ENCODE assay signal across 10 cellular contexts in genomic region chr15:63509933-63510547, GRCh38. TPM values are rescaled to one million over a fixed set of nuclear protein-coding genes. Genes with fewer than 3 reads are reported as not detected.
DNase-seq lines count a peak whose midpoint lies in the region; ATAC-seq, FAIRE-seq and TF ChIP-seq lines count a peak whose summit lies in the region.
"Had no signal": no experiment of that assay in that cellular context is flagged by ENCODE, and none has a peak within 500 bp of the region (broad histone marks: within the 10 kb centered on the region; RNA-seq: fewer than 3 reads in every experiment).

No MANE protein-coding gene starts in this region.

- peak; percentile 37 to 47 for ATAC-seq in activated CD4-positive, CD25-positive, alpha-beta regulatory T cell treated with anti-CD3 and anti-CD28 coated beads, Interleukin-2, amount 50 U/mL, for 24 hours
- ATAC-seq in stimulated activated naive CD8-positive, alpha-beta T cell treated with anti-CD3 and anti-CD28 coated beads, Interleukin-15, Interleukin-2, amounts not matched to agents 100 U/mL and 50 U/mL, for 24 hours, result peak; percentile 47
- no peak for ATAC-seq in HG03432 (IDR thresholded peaks at IDR 0.05; ENCODE audit: unreplicated experiment)

- H3K27ac ChIP-seq in kidney (ENCODE audit: low read depth in 2 of 2, low read length in 2 of 2), result no peak overlapping the region

- FAIRE-seq in kidney (lab: Jason Lieb, UNC), result no peak

- no peak for TF ChIP-seq CTCF in fibroblast of mammary gland (conservative IDR thresholded peaks at IDR 0.05; ENCODE audit: control insufficient read depth, insufficient read depth, low read depth, low read length)
- TF ChIP-seq CTCF in kidney (IDR thresholded peaks at IDR 0.05; ENCODE audit: borderline replicate concordance, extremely low read depth, insufficient read depth), result no peak

- no peak for DNase-seq in activated CD4-positive, CD25-positive, alpha-beta regulatory T cell (lab: John Stamatoyannopoulos, UW)
- no peak for DNase-seq in activated CD4-positive, alpha-beta memory T cell treated with anti-CD3 and anti-CD28 coated beads, Interleukin-2, amount 10 ng/mL, durations not matched to agents 7 days and 5 days
- DNase-seq in fibroblast of mammary gland (ENCODE audit: low read depth) (peak; percentile 86), kidney (no peak)
- DNase-seq in stimulated activated naive CD8-positive, alpha-beta T cell treated with anti-CD3 and anti-CD28 coated beads, Interleukin-15, Interleukin-2, amounts not matched to agents 100 U/mL and 50 U/mL, for 24 hours, result no peak
- DNase-seq in NK-92 treated with Interleukin-12 subunit alpha and Interleukin-12 subunit beta, amount 100 ng/mL, for 24 hours (lab: John Stamatoyannopoulos, UW), result no peak
- DNase-seq: heart left ventricle, NCI-H446 had no signal

- H3K9me3 Mint-ChIP-seq in activated CD4-positive, alpha-beta memory T cell treated with anti-CD3 and anti-CD28 coated beads, Interleukin-2, amount 10 ng/mL, durations not matched to agents 7 days and 5 days, result no peaks in the 10 kb centered on the region

- no peaks in the 10 kb centered on the region for H3K9me3 ChIP-seq in kidney (ENCODE audit: control insufficient read depth in 1 of 2, low read length in 2 of 2)
- H3K9me3 ChIP-seq: heart left ventricle had no signal

- no peaks in the 10 kb centered on the region for H3K27me3 Mint-ChIP-seq in activated CD4-positive, alpha-beta memory T cell treated with anti-CD3 and anti-CD28 coated beads, Interleukin-2, amount 10 ng/mL, durations not matched to agents 7 days and 5 days

- CTCF ChIA-PET in activated CD4-positive, alpha-beta memory T cell treated with anti-CD3 and anti-CD28 coated beads, Interleukin-2, amount 10 ng/mL, durations not matched to agents 7 days and 5 days (lab: Charles Lee), result interaction anchor here (1.2 to 3.1 kb wide), 7 partner anchors 11 to 90 kb away, joined by 3 to 26 read pairs (median 4); no protein-coding TSS in a partner anchor

- H3K36me3 ChIP-seq in kidney (ENCODE audit: control insufficient read depth in 1 of 2, insufficient read depth in 2 of 2, low read length in 2 of 2), result no peaks in the 10 kb centered on the region
- H3K36me3 ChIP-seq: heart left ventricle had no signal

- POLR2A ChIA-PET in activated CD4-positive, alpha-beta memory T cell treated with anti-CD3 and anti-CD28 coated beads, Interleukin-2, amount 10 ng/mL, durations not matched to agents 7 days and 5 days (lab: Charles Lee), result interaction anchor here (0.8 to 1.5 kb wide), 7 partner anchors 9 to 91 kb away, joined by 3 to 6 read pairs (median 4); no protein-coding TSS in a partner anchor

- peaks cover 6% of the 10 kb centered on the region for H3K36me3 Mint-ChIP-seq in activated CD4-positive, alpha-beta memory T cell treated with anti-CD3 and anti-CD28 coated beads, Interleukin-2, amount 10 ng/mL, durations not matched to agents 7 days and 5 days (ENCODE audit: low read depth)

- H3K27ac Mint-ChIP-seq in activated CD4-positive, alpha-beta memory T cell treated with anti-CD3 and anti-CD28 coated beads, Interleukin-2, amount 10 ng/mL, durations not matched to agents 7 days and 5 days, result peak overlapping the region; percentile 4

- peaks cover 13% of the 10 kb centered on the region in 2 donors for H3K4me1 ChIP-seq in kidney (ENCODE audit: control insufficient read depth in 1 of 2, insufficient read depth in 1 of 2, low read depth in 1 of 2, low read length in 2 of 2)

- peak overlapping the region in 1 of 2 donors; percentile 13 for H3K9ac ChIP-seq in kidney (ENCODE audit: low read length in 2 of 2)

- H3K4me3 Mint-ChIP-seq in activated CD4-positive, alpha-beta memory T cell treated with anti-CD3 and anti-CD28 coated beads, Interleukin-2, amount 10 ng/mL, durations not matched to agents 7 days and 5 days, result no peak overlapping the region

- intact Hi-C loops in kidney (cut with DNase I), result no loop called here

- peak overlapping the region; percentile 23 for H3K4me3 ChIP-seq in fibroblast of mammary gland (ENCODE audit: control insufficient read depth, low read depth, low read length)
- H3K4me3 ChIP-seq in kidney (ENCODE audit: low read length in 2 of 2), result no peak overlapping the region
- H3K4me3 ChIP-seq: heart left ventricle had no signal

- peaks cover 80% of the 10 kb centered on the region for H3K4me1 Mint-ChIP-seq in activated CD4-positive, alpha-beta memory T cell treated with anti-CD3 and anti-CD28 coated beads, Interleukin-2, amount 10 ng/mL, durations not matched to agents 7 days and 5 days

RNA-seq across cellular contexts. Expression of gene USP3, which starts 5.6 kb away (rescaled TPM):
- 10 to 100 TPM; 67.9 to 68.7 TPM for total RNA-seq in activated CD4-positive, alpha-beta memory T cell treated with anti-CD3 and anti-CD28 coated beads, Interleukin-2, amount 10 ng/mL, durations not matched to agents 7 days and 5 days
- total RNA-seq in kidney, result 72.5 TPM
- 25.2 TPM for polyA plus RNA-seq in kidney (ENCODE audit: insufficient read depth, low read depth, low replicate concordance)
